Comparison of ENCODE assay signal across 19 cellular contexts in genomic region chr15:65630760-65631159, GRCh38. TPM values are rescaled to one million over a fixed set of nuclear protein-coding genes. Genes with fewer than 3 reads are reported as not detected.
DNase-seq lines count a peak whose midpoint lies in the region; ATAC-seq and TF ChIP-seq lines count a peak whose summit lies in the region.
"Had no signal": no experiment of that assay in that cellular context is flagged by ENCODE, and none has a peak within 500 bp of the region (broad histone marks: within the 10 kb centered on the region; RNA-seq: fewer than 3 reads in every experiment).

No MANE protein-coding gene starts in this region.

- DNase-seq in GM06990 (ENCODE audit: extremely low read depth, insufficient read length): peak; percentile 30
- no peak for DNase-seq in coronary artery (ENCODE audit: low spot score)
- no peak for DNase-seq in G401 (ENCODE audit: low spot score)
- no peak for DNase-seq in foreskin keratinocyte
- no peak for DNase-seq in activated CD4-positive, alpha-beta T cell treated with anti-CD3 and anti-CD28 coated beads, Interleukin-2, amount 50 U/mL, for 4 hours
- DNase-seq: activated naive CD4-positive, alpha-beta T cell treated with anti-CD3 and anti-CD28 coated beads, Interleukin-2, amount 50 U/mL, for 16 hours; Caco-2; cortex of kidney; heart left ventricle; HFFc6; mammary epithelial cell; NCI-H187 treated with DMSO at 0.1 percent for 48 hours; NCI-H524 had no signal

- H3K4me1 ChIP-seq in OCI-LY3 (ENCODE audit: low read length) (peaks cover 18% of the 10 kb centered on the region), foreskin keratinocyte (no peaks in the 10 kb centered on the region)
- H3K4me1 ChIP-seq: vagina had no signal

- peak; percentile 86 for ATAC-seq in GM18870 (IDR thresholded peaks at IDR 0.05; ENCODE audit: unreplicated experiment)
- peak; percentile 43 for ATAC-seq in HG02678 (IDR thresholded peaks at IDR 0.05; ENCODE audit: unreplicated experiment)
- ATAC-seq in foreskin keratinocyte: no peak
- ATAC-seq: esophagus mucosa, heart left ventricle, Panc1 had no signal

- peaks cover 84% of the 10 kb centered on the region for H4K20me1 ChIP-seq in OCI-LY3 (ENCODE audit: insufficient read depth, low read length)

- no peak overlapping the region for H2AFZ ChIP-seq in OCI-LY3 (ENCODE audit: low read depth, low read length)

- H3K27ac ChIP-seq in OCI-LY3 (ENCODE audit: low read length) (no peak overlapping the region), coronary artery (no peak overlapping the region), foreskin keratinocyte (no peak overlapping the region)
- H3K27ac ChIP-seq: heart left ventricle, vagina had no signal

- H3K36me3 ChIP-seq in GM06990 (ENCODE audit: control insufficient read depth, insufficient read depth, low read length): no peaks in the 10 kb centered on the region
- no peaks in the 10 kb centered on the region for H3K36me3 ChIP-seq in OCI-LY3 (replicated peaks; ENCODE audit: low read depth, low read length)
- H3K36me3 ChIP-seq: vagina had no signal

- in situ Hi-C loops in G401 (cut with HindIII; ENCODE audit: low sequenced_read_pairs): loop anchor here (25.0 kb wide), 1 partner anchor 232 kb away; the partner anchor contains the start of gene RAB11A

- peak overlapping the region; percentile 50 for H3K4me2 ChIP-seq in OCI-LY3 (ENCODE audit: low read length)

- H3K79me2 ChIP-seq in OCI-LY3 (ENCODE audit: low read length): no peaks in the 10 kb centered on the region

- no peak overlapping the region for H3K9ac ChIP-seq in OCI-LY3 (ENCODE audit: low read length)

- no peak overlapping the region for H3K4me3 ChIP-seq in GM06990 (replicated peaks; ENCODE audit: low read depth, low read length)
- H3K4me3 ChIP-seq in OCI-LY3 (ENCODE audit: low read length): peak overlapping the region; percentile 10; the same call in 1 of the 2 replicates
- H3K4me3 ChIP-seq in coronary artery: no peak overlapping the region
- H3K4me3 ChIP-seq: heart left ventricle, vagina had no signal

- H3K27me3 ChIP-seq in GM06990 (replicated peaks; ENCODE audit: control insufficient read depth, insufficient read depth, low read length) (no peaks in the 10 kb centered on the region), OCI-LY3 (ENCODE audit: low read depth, low read length) (peaks cover 84% of the 10 kb centered on the region), foreskin keratinocyte (no peaks in the 10 kb centered on the region)
- H3K27me3 ChIP-seq: heart left ventricle, vagina had no signal

- H3K9me3 ChIP-seq in OCI-LY3 (ENCODE audit: insufficient read depth, low read length): no peaks in the 10 kb centered on the region
- H3K9me3 ChIP-seq: Caco-2, heart left ventricle, vagina had no signal

- TF ChIP-seq CTCF in GM06990 (IDR thresholded peaks at IDR 0.05; ENCODE audit: insufficient read depth, low read length, poor library complexity, severe bottlenecking): no peak
- TF ChIP-seq CTCF in OCI-LY3 (IDR thresholded peaks at IDR 0.05; ENCODE audit: low read depth, low read length): no peak
- no peak for TF ChIP-seq CTCF in coronary artery (IDR thresholded peaks at IDR 0.05)
- no peak for TF ChIP-seq CTCF in foreskin keratinocyte (conservative IDR thresholded peaks at IDR 0.05)

RNA-seq across cellular contexts. Expression of gene SLC24A1, which starts 9.0 kb away (rescaled TPM):
- 7.9 and 8.2 TPM in 2 replicates for total RNA-seq in G401 (2014; rRNA removed; shearing (Covaris generic))
- 6.5 and 7.5 TPM in 2 replicates for total RNA-seq in foreskin keratinocyte
- 2.5 and 2.6 TPM in 2 replicates for polyA plus RNA-seq in foreskin keratinocyte

RNA-seq across cellular contexts. Expression of gene INTS14, which starts 19.8 kb away (rescaled TPM):
- total RNA-seq in G401 (2014; rRNA removed; shearing (Covaris generic)): 28.5 and 46.2 TPM in 2 replicates
- 35.8 and 40.5 TPM in 2 replicates for total RNA-seq in foreskin keratinocyte
- 21.9 and 27.2 TPM in 2 replicates for polyA plus RNA-seq in foreskin keratinocyte
